Comparison of ENCODE assay signal across 9 cellular contexts in genomic region chr11:69075421-69076128, GRCh38. TPM values are rescaled to one million over a fixed set of nuclear protein-coding genes. Genes with fewer than 3 reads are reported as not detected.
DNase-seq lines count a peak whose midpoint lies in the region; ATAC-seq and TF ChIP-seq lines count a peak whose summit lies in the region.
"Had no signal": no experiment of that assay in that cellular context is flagged by ENCODE, and none has a peak within 500 bp of the region (broad histone marks: within the 10 kb centered on the region; RNA-seq: fewer than 3 reads in every experiment).

No MANE protein-coding gene starts in this region.

- intact Hi-C loops in ovary (cut with DNase I): loop anchor here in 1 of 4 donors (10.0 kb wide), 1 partner anchor 171 kb away; the partner anchor contains the start of genes IGHMBP2 and MRPL21
- intact Hi-C loops in natural killer cell (cut with micrococcal nuclease): no loop called here
- intact Hi-C loops in adrenal gland (cut with DNase I): no loop called here

- H3K9ac ChIP-seq in BLaER1: no peak overlapping the region

- H3K4me1 Mint-ChIP-seq in natural killer cell: peaks cover 8 to 25% of the 10 kb centered on the region in 2 donors

- TF ChIP-seq CTCF in fibroblast of pulmonary artery (IDR thresholded peaks at IDR 0.05; ENCODE audit: low read length, missing control alignments) (no peak), ovary (IDR thresholded peaks at IDR 0.05) (no peak), natural killer cell (IDR thresholded peaks at IDR 0.05) (no peak), adrenal gland (IDR thresholded peaks at IDR 0.05) (no peak)

- H3K36me3 ChIP-seq in BLaER1 (peaks cover 72% of the 10 kb centered on the region), SJSA1 (peaks cover 50% of the 10 kb centered on the region), ovary (no peaks in the 10 kb centered on the region), adrenal gland (replicated peaks in 1 of 2) (peaks cover 0 to 37% of the 10 kb centered on the region in 2 donors)

- H3K4me3 ChIP-seq in BLaER1: no peak overlapping the region
- H3K4me3 ChIP-seq in SJSA1: no peak overlapping the region
- H3K4me3 ChIP-seq in fibroblast of pulmonary artery (replicated peaks; ENCODE audit: low read depth, low read length): no peak overlapping the region
- no peak overlapping the region for H3K4me3 ChIP-seq in ovary
- H3K4me3 ChIP-seq in adrenal gland: no peak overlapping the region

- no peaks in the 10 kb centered on the region for H3K9me3 ChIP-seq in BLaER1
- H3K9me3 ChIP-seq in SJSA1 (replicated peaks): no peaks in the 10 kb centered on the region
- H3K9me3 ChIP-seq in ovary: no peaks in the 10 kb centered on the region
- no peaks in the 10 kb centered on the region for H3K9me3 ChIP-seq in adrenal gland (replicated peaks in 1 of 3)

- H3K9me3 Mint-ChIP-seq in natural killer cell: no peaks in the 10 kb centered on the region

- peak; percentile 31 for TF ChIP-seq POLR2A in ovary (IDR thresholded peaks at IDR 0.05)
- no peak for TF ChIP-seq POLR2A in adrenal gland (IDR thresholded peaks at IDR 0.05)

- peaks cover 96% of the 10 kb centered on the region for H4K20me1 ChIP-seq in BLaER1

- peak overlapping the region; percentile 76 for H3K4me2 ChIP-seq in BLaER1

- peak overlapping the region in 1 of 2 donors; percentile 51 for H3K27ac Mint-ChIP-seq in natural killer cell

- TF ChIP-seq EP300 in ovary (IDR thresholded peaks at IDR 0.05): no peak

- H3K4me1 ChIP-seq in BLaER1: peaks cover 54% of the 10 kb centered on the region
- H3K4me1 ChIP-seq in SJSA1 (replicated peaks): peaks cover 38% of the 10 kb centered on the region
- peaks cover 4% of the 10 kb centered on the region for H3K4me1 ChIP-seq in ovary (ENCODE audit: insufficient read depth)
- no peaks in the 10 kb centered on the region for H3K4me1 ChIP-seq in adrenal gland (replicated peaks in 1 of 2)

- peak; percentile 100 for DNase-seq in SJSA1 (ENCODE audit: low read depth in 1 of 2, low spot score in 2 of 2)
- peak; percentile 95 for DNase-seq in fibroblast of pulmonary artery (ENCODE audit: low read depth)
- DNase-seq in ovary: peak; percentile 95 to 97 (median 96)
- DNase-seq in natural killer cell: no peak
- no peak for DNase-seq in adrenal gland
- DNase-seq: activated naive CD4-positive, alpha-beta T cell treated with Interleukin-2 at 50 U/mL for 16 hours had no signal

- WGBS in ovary, 3 donors: 12 to 27% (median 24%) methylated on average over 18 of the region's 18 CpGs
- WGBS in adrenal gland, 4 donors: 86 to 88% (median 88%) methylated on average over 18 of the region's 18 CpGs

- no peak overlapping the region for H3K4me3 Mint-ChIP-seq in natural killer cell

- no peaks in the 10 kb centered on the region for H3K27me3 Mint-ChIP-seq in natural killer cell (ENCODE audit: low read depth in 2 of 2)

- ATAC-seq in GM18861 (IDR thresholded peaks at IDR 0.05; ENCODE audit: unreplicated experiment) (no peak), HG03342 (IDR thresholded peaks at IDR 0.05; ENCODE audit: unreplicated experiment) (no peak), natural killer cell (no peak)

- H3K27ac ChIP-seq in BLaER1 (no peak overlapping the region), SJSA1 (peak overlapping the region; percentile 87), ovary (peak overlapping the region; percentile 80), adrenal gland (peak overlapping the region in 1 of 5 donors; percentile 5)

- H3K27me3 ChIP-seq in BLaER1 (no peaks in the 10 kb centered on the region), SJSA1 (replicated peaks) (no peaks in the 10 kb centered on the region), ovary (no peaks in the 10 kb centered on the region), adrenal gland (no peaks in the 10 kb centered on the region)

- H3K36me3 Mint-ChIP-seq in natural killer cell: no peaks in the 10 kb centered on the region

RNA-seq across cellular contexts. Expression of gene TPCN2, which starts 26.8 kb away (rescaled TPM):
- 21.7 and 24.1 TPM in 2 replicates for total RNA-seq in SJSA1 (2014; rRNA removed; shearing (Covaris generic))
- total RNA-seq in ovary (10 to 100 TPM; 20.2 to 35.7 (median 23.7) TPM), natural killer cell (10 to 100 TPM; 14.9 to 18.3 (median 18.2) TPM), adrenal gland (10 to 100 TPM in 5 of 8 donors, 1 to 10 TPM in 3; 6.8 to 17.6 (median 10.4) TPM)
- polyA plus RNA-seq in ovary (10 to 100 TPM in 1 of 2 donors, 1 to 10 TPM in 1; 6.5 to 12.4 TPM), adrenal gland (10 to 100 TPM in 2 of 3 donors, 1 to 10 TPM in 1; 3.1 to 21.6 (median 13.6) TPM)

Comparison
In these comparisons a context has a peak if more than half of its experiments do, and no peak if none do; other contexts are left out.
1. DNase-seq: peak in SJSA1 (2 of 2), fibroblast of pulmonary artery (single experiment) and ovary (5 of 5); none in natural killer cell (single experiment) and adrenal gland (0 of 7).